In genomic region chr15:52143862-52144261, GRCh38 we compare ENCODE assay signal across 12 cellular contexts. TPM values are rescaled to one million over a fixed set of nuclear protein-coding genes. Genes with fewer than 3 reads are reported as not detected.
A peak's percentile ranks its signal among the peaks of the same experiment; 100 is the strongest.
DNase-seq lines count a peak whose midpoint lies in the region; ATAC-seq and TF ChIP-seq lines count a peak whose summit lies in the region.
"Had no signal": no experiment of that assay in that cellular context is flagged by ENCODE, and none has a peak within 500 bp of the region (broad histone marks: within the 10 kb centered on the region; RNA-seq: fewer than 3 reads in every experiment).

No MANE protein-coding gene starts in this region.

- H3F3A ChIP-seq in smooth muscle cell (ENCODE audit: low read depth), result peaks cover 12% of the 10 kb centered on the region

- intact Hi-C loops in body of pancreas (cut with DNase I), result no loop called here
- intact Hi-C loops in left colon (cut with DNase I, micrococcal nuclease), result no loop called here

- no peaks in the 10 kb centered on the region for H4K20me1 ChIP-seq in smooth muscle cell (ENCODE audit: low read depth)

- peak; percentile 85 for DNase-seq in GM04504 (ENCODE audit: low read depth)
- DNase-seq in SK-N-MC (ENCODE audit: low read depth, low spot score), result peak; percentile 73
- DNase-seq in fibroblast of peridontal ligament (ENCODE audit: extremely low read depth), result peak; percentile 85
- DNase-seq in smooth muscle cell (lab: John Stamatoyannopoulos, UW; ENCODE audit: unreplicated experiment), result no peak
- DNase-seq in GOT3 (lab: John Stamatoyannopoulos, UW), result no peak
- DNase-seq in body of pancreas, result no peak
- DNase-seq in left colon, result no peak
- DNase-seq: activated CD4-positive, alpha-beta memory T cell treated with anti-CD3 and anti-CD28 coated beads, Interleukin-2, amount 10 ng/mL, durations not matched to agents 7 days and 5 days; glutamatergic neuron; stimulated activated naive CD4-positive, alpha-beta T cell had no signal

- no peaks in the 10 kb centered on the region for H3K36me3 ChIP-seq in SK-N-MC (ENCODE audit: insufficient read depth, low read length)
- no peaks in the 10 kb centered on the region for H3K36me3 ChIP-seq in smooth muscle cell (ENCODE audit: low read depth)
- no peaks in the 10 kb centered on the region for H3K36me3 ChIP-seq in body of pancreas (replicated peaks in 1 of 2; ENCODE audit: insufficient read depth in 1 of 2, low read depth in 2 of 2)
- H3K36me3 ChIP-seq: adrenal gland had no signal

- 35% methylated on average over 11 of the region's 11 CpGs for WGBS in smooth muscle cell (ENCODE audit: low lambda C conversion rate)
- 78 to 90% methylated on average over 11 of the region's 11 CpGs for WGBS in body of pancreas, 2 donors

- H3K4me1 ChIP-seq in smooth muscle cell (ENCODE audit: low read depth) (no peaks in the 10 kb centered on the region), body of pancreas (peaks cover 13% of the 10 kb centered on the region)
- H3K4me1 ChIP-seq: adrenal gland had no signal

- ATAC-seq in body of pancreas (no peak), left colon (no peak)

- TF ChIP-seq CTCF in smooth muscle cell (IDR thresholded peaks at IDR 0.05; ENCODE audit: borderline replicate concordance, insufficient read depth, poor library complexity, severe bottlenecking), result no peak
- no peak for TF ChIP-seq CTCF in body of pancreas (IDR thresholded peaks at IDR 0.05)

- no peaks in the 10 kb centered on the region for H3K27me3 ChIP-seq in smooth muscle cell (ENCODE audit: low read depth)
- H3K27me3 ChIP-seq in body of pancreas, result no peaks in the 10 kb centered on the region
- H3K27me3 ChIP-seq: adrenal gland had no signal

- H3K9ac ChIP-seq in SK-N-MC (ENCODE audit: insufficient read length) (no peak overlapping the region), smooth muscle cell (ENCODE audit: low read depth) (peak overlapping the region; percentile 63)

- H2AFZ ChIP-seq in smooth muscle cell (ENCODE audit: low read depth), result no peak overlapping the region

- no peaks in the 10 kb centered on the region for H3K9me3 ChIP-seq in SK-N-MC (ENCODE audit: low read depth, low read length)
- no peaks in the 10 kb centered on the region for H3K9me3 ChIP-seq in smooth muscle cell (replicated peaks; ENCODE audit: low read depth)
- H3K9me3 ChIP-seq in body of pancreas, result no peaks in the 10 kb centered on the region
- H3K9me3 ChIP-seq: adrenal gland had no signal

- H3K4me2 ChIP-seq in smooth muscle cell, result peak overlapping the region; percentile 66

- no peaks in the 10 kb centered on the region for H3K79me2 ChIP-seq in smooth muscle cell (ENCODE audit: low read depth)

- H3K27ac ChIP-seq in SK-N-MC (peak overlapping the region; percentile 73), smooth muscle cell (ENCODE audit: low read depth) (peak overlapping the region; percentile 93), body of pancreas (no peak overlapping the region)

- H3K4me3 ChIP-seq in SK-N-MC (no peak overlapping the region), smooth muscle cell (no peak overlapping the region), body of pancreas (no peak overlapping the region)
- H3K4me3 ChIP-seq: adrenal gland had no signal

- no peak for TF ChIP-seq POLR2A in body of pancreas (IDR thresholded peaks at IDR 0.05)

RNA-seq across cellular contexts. Expression of gene BCL2L10, which starts 31.3 kb away (rescaled TPM):
- total RNA-seq in smooth muscle cell (0.31 TPM in 1 of 2 replicates, not detected in the other), body of pancreas (1 to 10 TPM; 1.0 to 9.6 TPM), left colon (1 to 10 TPM in 1 of 2 donors, under 1 TPM in 1; 0.55 to 1.3 TPM)
- not detected in 2 replicates for polyA plus RNA-seq in smooth muscle cell
- total RNA-seq: activated CD4-positive, alpha-beta memory T cell treated with anti-CD3 and anti-CD28 coated beads, Interleukin-2, amount 10 ng/mL, durations not matched to agents 7 days and 5 days; SK-MEL-5 had no signal

RNA-seq across cellular contexts. Expression of gene GNB5, which starts 47.3 kb away (rescaled TPM):
- total RNA-seq in smooth muscle cell (14.0 and 20.7 TPM in 2 replicates), body of pancreas (10 to 100 TPM; 15.8 to 25.2 TPM), left colon (1 to 10 TPM; 5.4 to 9.2 TPM)
- polyA plus RNA-seq in smooth muscle cell, result 22.7 and 25.1 TPM in 2 replicates

Comparison
In these comparisons a context has a peak if more than half of its experiments do, and no peak if none do; other contexts are left out.
1. DNase-seq: peak in GM04504 (single experiment), SK-N-MC (single experiment) and fibroblast of peridontal ligament (single experiment); none in smooth muscle cell (single experiment), GOT3 (single experiment), body of pancreas (0 of 4) and left colon (0 of 2).
2. H3K27ac ChIP-seq: peak in SK-N-MC (single experiment) and smooth muscle cell (single experiment); none in body of pancreas (0 of 4).